In genomic region chr6:144285548-144285797, GRCh38 we compare ENCODE assay signal across 1 cellular context.
TF ChIP-seq lines count a peak whose summit lies in the region.

No MANE protein-coding gene starts in this region.

TF ChIP-seq in HepG2, 621 proteins besides CTCF, POLR2A, EP300 and RAD21 (continued from another document):
- TF ChIP-seq PAXIP1 (CRISPR knock-in tag; conservative IDR thresholded peaks at IDR 0.05) (no peak), GPN1 (CRISPR knock-in tag; IDR thresholded peaks at IDR 0.05; ENCODE audit: borderline replicate concordance) (no peak), ZNF33A (CRISPR knock-in tag; IDR thresholded peaks at IDR 0.05; ENCODE audit: borderline replicate concordance) (0 out of 2 replicates have a peak, but pooled peaks have one; percentile 9), NR1H2 (CRISPR knock-in tag; IDR thresholded peaks at IDR 0.05; ENCODE audit: borderline replicate concordance, low read depth) (no peak), ZNF883 (CRISPR knock-in tag; IDR thresholded peaks at IDR 0.05; ENCODE audit: not compliant biosample characterization) (no peak), ARNTL (CRISPR knock-in tag; IDR thresholded peaks at IDR 0.05) (no peak), PATZ1 (CRISPR knock-in tag; IDR thresholded peaks at IDR 0.05) (no peak), SOX6 (IDR thresholded peaks at IDR 0.05) (no peak), SOX6 (CRISPR knock-in tag; IDR thresholded peaks at IDR 0.05) (no peak), HNRNPK (IDR thresholded peaks at IDR 0.05; ENCODE audit: low read depth, low read length, poor library complexity, severe bottlenecking) (no peak), MTERF4 (CRISPR knock-in tag; IDR thresholded peaks at IDR 0.05) (no peak), RNF2 (conservative IDR thresholded peaks at IDR 0.05; ENCODE audit: low read depth) (no peak), TIGD3 (CRISPR knock-in tag; IDR thresholded peaks at IDR 0.05; ENCODE audit: borderline replicate concordance) (no peak), ZNF660 (CRISPR knock-in tag; IDR thresholded peaks at IDR 0.05; ENCODE audit: borderline replicate concordance, low read depth) (no peak), ZNF543 (CRISPR knock-in tag; IDR thresholded peaks at IDR 0.05) (no peak), YY1 (IDR thresholded peaks at IDR 0.05; ENCODE audit: insufficient read depth, insufficient replicate concordance, low read depth, low read length) (no peak), ZNF260 (CRISPR knock-in tag; IDR thresholded peaks at IDR 0.05; ENCODE audit: borderline replicate concordance, low read depth) (no peak), ZBTB7B (CRISPR knock-in tag; IDR thresholded peaks at IDR 0.05) (no peak), PRMT3 (CRISPR knock-in tag; IDR thresholded peaks at IDR 0.05; ENCODE audit: borderline replicate concordance, low read depth) (no peak), IRF2 (CRISPR knock-in tag; IDR thresholded peaks at IDR 0.05) (0 out of 2 replicates have a peak, but pooled peaks have one; percentile 1), ZNF841 (CRISPR knock-in tag; IDR thresholded peaks at IDR 0.05; ENCODE audit: borderline replicate concordance) (no peak), KDM3A (CRISPR knock-in tag; IDR thresholded peaks at IDR 0.05; ENCODE audit: low read depth) (no peak), ESRRA (CRISPR knock-in tag; IDR thresholded peaks at IDR 0.05; ENCODE audit: low read depth) (no peak), ZNF414 (CRISPR knock-in tag; IDR thresholded peaks at IDR 0.05) (no peak), FOXP4 (CRISPR knock-in tag; IDR thresholded peaks at IDR 0.05) (no peak), PAX8 (CRISPR knock-in tag; IDR thresholded peaks at IDR 0.05; ENCODE audit: borderline replicate concordance) (no peak), MYC (CRISPR knock-in tag; IDR thresholded peaks at IDR 0.05; ENCODE audit: borderline replicate concordance) (no peak), ZNF567 (CRISPR knock-in tag; IDR thresholded peaks at IDR 0.05; ENCODE audit: borderline replicate concordance) (no peak; the same call in 1 of the 2 replicates), SMARCC2 (IDR thresholded peaks at IDR 0.05) (no peak), MTF1 (CRISPR knock-in tag; IDR thresholded peaks at IDR 0.05) (0 out of 2 replicates have a peak, but pooled peaks have one; percentile 5), CHD4 (IDR thresholded peaks at IDR 0.05; ENCODE audit: borderline replicate concordance, low read length) (no peak), SCMH1 (CRISPR knock-in tag; IDR thresholded peaks at IDR 0.05; ENCODE audit: borderline replicate concordance) (no peak), HOXA7 (CRISPR knock-in tag; IDR thresholded peaks at IDR 0.05) (0 out of 2 replicates have a peak, but pooled peaks have one; percentile 27), ZNF556 (CRISPR knock-in tag; IDR thresholded peaks at IDR 0.05; ENCODE audit: borderline replicate concordance) (no peak), GABPB1 (CRISPR knock-in tag; IDR thresholded peaks at IDR 0.05) (no peak), FOXK1 (CRISPR knock-in tag; IDR thresholded peaks at IDR 0.05; ENCODE audit: borderline replicate concordance, low read depth) (no peak), RBM39 (IDR thresholded peaks at IDR 0.05; ENCODE audit: low read depth, low read length, poor library complexity, severe bottlenecking) (no peak), SYNCRIP (IDR thresholded peaks at IDR 0.05; ENCODE audit: insufficient read depth, low read depth, low read length) (no peak), ZHX1 (CRISPR knock-in tag; IDR thresholded peaks at IDR 0.05; ENCODE audit: low read depth) (no peak), JUN (CRISPR knock-in tag; IDR thresholded peaks at IDR 0.05) (no peak), GATAD1 (CRISPR knock-in tag; IDR thresholded peaks at IDR 0.05) (no peak), LBX2 (CRISPR knock-in tag; IDR thresholded peaks at IDR 0.05; ENCODE audit: borderline replicate concordance) (no peak), KDM5A (IDR thresholded peaks at IDR 0.05; ENCODE audit: borderline replicate concordance, low read length) (peak; percentile 51; the same call in 1 of the 2 replicates), FOXA1 (IDR thresholded peaks at IDR 0.05) (no peak), FOXA1 (CRISPR knock-in tag; IDR thresholded peaks at IDR 0.05) (no peak), IKZF5 (CRISPR knock-in tag; IDR thresholded peaks at IDR 0.05) (no peak), SP4 (CRISPR knock-in tag; IDR thresholded peaks at IDR 0.05) (no peak), ZBTB33 (CRISPR knock-in tag; IDR thresholded peaks at IDR 0.05) (no peak), ZNF225 (CRISPR knock-in tag; IDR thresholded peaks at IDR 0.05) (no peak), PCBP1 (IDR thresholded peaks at IDR 0.05; ENCODE audit: borderline replicate concordance, low read depth, low read length) (no peak), ZNF558 (CRISPR knock-in tag; IDR thresholded peaks at IDR 0.05; ENCODE audit: borderline replicate concordance) (no peak), DPF2 (CRISPR knock-in tag; IDR thresholded peaks at IDR 0.05; ENCODE audit: borderline replicate concordance, low read depth) (no peak), CEBPG (CRISPR knock-in tag; IDR thresholded peaks at IDR 0.05) (peak; percentile 63)
TF ChIP-seq in HepG2: peak in this region for 10.
